Comparison of ENCODE assay signal across 1 cellular context in the genomic region with DNA sequence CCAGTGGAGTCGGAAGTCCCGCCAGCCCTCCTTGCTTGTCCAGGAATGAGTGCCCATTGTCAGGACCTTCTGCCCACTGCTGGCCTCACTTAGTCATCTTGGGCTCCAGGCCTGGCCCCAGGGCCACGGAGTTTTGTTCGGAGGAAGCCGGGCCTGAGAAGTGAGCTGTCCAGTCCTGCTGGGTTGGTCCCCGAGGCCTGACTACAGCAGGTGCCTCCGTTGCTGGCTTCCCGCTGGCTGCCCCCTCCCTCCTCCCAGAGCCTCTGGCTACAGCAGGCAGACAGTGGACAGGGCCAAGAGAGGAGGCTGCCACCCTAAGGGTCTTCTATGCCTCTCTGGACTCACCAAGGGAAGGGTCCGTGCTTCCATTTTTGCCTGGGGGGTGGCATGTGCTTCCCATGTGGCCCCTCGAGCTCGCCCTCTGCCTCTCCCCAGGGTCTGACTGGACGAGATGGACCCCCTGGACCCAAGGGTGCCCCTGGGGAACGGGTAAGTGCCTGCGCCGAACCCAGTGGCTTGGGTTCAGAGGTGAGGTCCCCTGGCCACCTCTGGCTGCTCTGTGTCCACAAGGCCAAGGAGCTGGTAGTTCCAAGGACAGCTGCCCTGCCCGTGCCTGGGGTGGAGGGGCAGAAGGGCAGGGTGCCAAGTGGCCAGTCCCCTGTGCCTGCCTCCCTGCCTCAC.
A peak's percentile ranks its signal among the peaks of the same experiment; 100 is the strongest.
TF ChIP-seq lines count a peak whose summit lies in the region.

No MANE protein-coding gene starts in this region.

TF ChIP-seq in HepG2, 621 proteins besides CTCF, POLR2A, EP300 and RAD21 (continues in another document):
- TF ChIP-seq ETV5 (CRISPR knock-in tag; IDR thresholded peaks at IDR 0.05; ENCODE audit: borderline replicate concordance) (0 out of 2 replicates have a peak, but pooled peaks have one; percentile 0), ZNF451 (CRISPR knock-in tag; IDR thresholded peaks at IDR 0.05) (0 out of 2 replicates have a peak, but pooled peaks have one; percentile 35), ZNF253 (CRISPR knock-in tag; IDR thresholded peaks at IDR 0.05; ENCODE audit: borderline replicate concordance) (0 out of 2 replicates have a peak, but pooled peaks have one; percentile 38), ZNF891 (CRISPR knock-in tag; IDR thresholded peaks at IDR 0.05) (peak; percentile 61; the same call in 1 of the 2 replicates), KDM1A (CRISPR knock-in tag; IDR thresholded peaks at IDR 0.05) (no peak), PHF20 (CRISPR knock-in tag; IDR thresholded peaks at IDR 0.05) (0 out of 2 replicates have a peak, but pooled peaks have one; percentile 11), TEAD2 (CRISPR knock-in tag; IDR thresholded peaks at IDR 0.05) (no peak), ELF1 (CRISPR knock-in tag; IDR thresholded peaks at IDR 0.05) (peak; percentile 31; the same call in 1 of the 2 replicates), ZNF839 (CRISPR knock-in tag; IDR thresholded peaks at IDR 0.05; ENCODE audit: borderline replicate concordance) (0 out of 2 replicates have a peak, but pooled peaks have one; percentile 31), SP4 (CRISPR knock-in tag; IDR thresholded peaks at IDR 0.05) (no peak), SAFB2 (CRISPR knock-in tag; IDR thresholded peaks at IDR 0.05; ENCODE audit: borderline replicate concordance, low read depth) (no peak), ZNF547 (CRISPR knock-in tag; IDR thresholded peaks at IDR 0.05) (0 out of 2 replicates have a peak, but pooled peaks have one; percentile 20)
- TF ChIP-seq, protein P1, sequence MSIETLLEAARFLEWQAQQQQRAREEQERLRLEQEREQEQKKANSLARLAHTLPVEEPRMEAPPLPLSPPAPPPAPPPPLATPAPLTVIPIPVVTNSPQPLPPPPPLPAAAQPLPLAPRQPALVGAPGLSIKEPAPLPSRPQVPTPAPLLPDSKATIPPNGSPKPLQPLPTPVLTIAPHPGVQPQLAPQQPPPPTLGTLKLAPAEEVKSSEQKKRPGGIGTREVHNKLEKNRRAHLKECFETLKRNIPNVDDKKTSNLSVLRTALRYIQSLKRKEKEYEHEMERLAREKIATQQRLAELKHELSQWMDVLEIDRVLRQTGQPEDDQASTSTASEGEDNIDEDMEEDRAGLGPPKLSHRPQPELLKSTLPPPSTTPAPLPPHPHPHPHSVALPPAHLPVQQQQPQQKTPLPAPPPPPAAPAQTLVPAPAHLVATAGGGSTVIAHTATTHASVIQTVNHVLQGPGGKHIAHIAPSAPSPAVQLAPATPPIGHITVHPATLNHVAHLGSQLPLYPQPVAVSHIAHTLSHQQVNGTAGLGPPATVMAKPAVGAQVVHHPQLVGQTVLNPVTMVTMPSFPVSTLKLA (IDR thresholded peaks at IDR 0.05), result peak; percentile 72
- TF ChIP-seq, protein P2, sequence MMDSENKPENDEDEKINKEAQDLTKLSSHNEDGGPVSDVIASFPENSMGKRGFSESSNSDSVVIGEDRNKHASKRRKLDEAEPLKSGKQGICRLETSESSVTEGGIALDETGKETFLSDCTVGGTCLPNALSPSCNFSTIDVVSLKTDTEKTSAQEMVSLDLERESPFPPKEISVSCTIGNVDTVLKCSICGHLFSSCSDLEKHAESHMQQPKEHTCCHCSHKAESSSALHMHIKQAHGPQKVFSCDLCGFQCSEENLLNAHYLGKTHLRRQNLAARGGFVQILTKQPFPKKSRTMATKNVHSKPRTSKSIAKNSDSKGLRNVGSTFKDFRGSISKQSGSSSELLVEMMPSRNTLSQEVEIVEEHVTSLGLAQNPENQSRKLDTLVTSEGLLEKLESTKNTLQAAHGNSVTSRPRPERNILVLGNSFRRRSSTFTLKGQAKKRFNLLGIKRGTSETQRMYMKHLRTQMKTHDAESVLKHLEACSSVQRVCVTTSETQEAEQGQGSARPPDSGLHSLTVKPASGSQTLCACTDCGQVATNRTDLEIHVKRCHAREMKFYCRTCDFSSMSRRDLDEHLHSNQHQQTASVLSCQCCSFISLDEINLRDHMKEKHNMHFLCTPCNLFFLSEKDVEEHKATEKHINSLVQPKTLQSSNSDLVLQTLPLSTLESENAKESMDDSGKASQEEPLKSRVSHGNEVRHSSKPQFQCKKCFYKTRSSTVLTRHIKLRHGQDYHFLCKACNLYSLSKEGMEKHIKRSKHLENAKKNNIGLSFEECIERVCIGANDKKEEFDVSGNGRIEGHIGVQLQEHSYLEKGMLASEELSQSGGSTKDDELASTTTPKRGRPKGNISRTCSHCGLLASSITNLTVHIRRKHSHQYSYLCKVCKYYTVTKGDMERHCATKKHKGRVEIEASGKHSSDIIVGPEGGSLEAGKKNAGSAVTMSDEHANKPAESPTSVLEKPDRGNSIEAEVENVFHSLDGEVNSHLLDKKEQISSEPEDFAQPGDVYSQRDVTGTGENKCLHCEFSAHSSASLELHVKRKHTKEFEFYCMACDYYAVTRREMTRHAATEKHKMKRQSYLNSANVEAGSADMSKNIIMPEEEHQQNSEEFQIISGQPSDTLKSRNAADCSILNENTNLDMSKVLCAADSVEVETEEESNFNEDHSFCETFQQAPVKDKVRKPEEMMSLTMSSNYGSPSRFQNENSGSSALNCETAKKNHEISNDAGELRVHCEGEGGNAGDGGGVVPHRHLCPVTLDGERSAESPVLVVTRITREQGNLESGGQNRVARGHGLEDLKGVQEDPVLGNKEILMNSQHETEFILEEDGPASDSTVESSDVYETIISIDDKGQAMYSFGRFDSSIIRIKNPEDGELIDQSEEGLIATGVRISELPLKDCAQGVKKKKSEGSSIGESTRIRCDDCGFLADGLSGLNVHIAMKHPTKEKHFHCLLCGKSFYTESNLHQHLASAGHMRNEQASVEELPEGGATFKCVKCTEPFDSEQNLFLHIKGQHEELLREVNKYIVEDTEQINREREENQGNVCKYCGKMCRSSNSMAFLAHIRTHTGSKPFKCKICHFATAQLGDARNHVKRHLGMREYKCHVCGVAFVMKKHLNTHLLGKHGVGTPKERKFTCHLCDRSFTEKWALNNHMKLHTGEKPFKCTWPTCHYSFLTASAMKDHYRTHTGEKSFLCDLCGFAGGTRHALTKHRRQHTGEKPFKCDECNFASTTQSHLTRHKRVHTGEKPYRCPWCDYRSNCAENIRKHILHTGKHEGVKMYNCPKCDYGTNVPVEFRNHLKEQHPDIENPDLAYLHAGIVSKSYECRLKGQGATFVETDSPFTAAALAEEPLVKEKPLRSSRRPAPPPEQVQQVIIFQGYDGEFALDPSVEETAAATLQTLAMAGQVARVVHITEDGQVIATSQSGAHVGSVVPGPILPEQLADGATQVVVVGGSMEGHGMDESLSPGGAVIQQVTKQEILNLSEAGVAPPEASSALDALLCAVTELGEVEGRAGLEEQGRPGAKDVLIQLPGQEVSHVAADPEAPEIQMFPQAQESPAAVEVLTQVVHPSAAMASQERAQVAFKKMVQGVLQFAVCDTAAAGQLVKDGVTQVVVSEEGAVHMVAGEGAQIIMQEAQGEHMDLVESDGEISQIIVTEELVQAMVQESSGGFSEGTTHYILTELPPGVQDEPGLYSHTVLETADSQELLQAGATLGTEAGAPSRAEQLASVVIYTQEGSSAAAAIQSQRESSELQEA (CRISPR knock-in tag; IDR thresholded peaks at IDR 0.05; ENCODE audit: not compliant biosample characterization), result peak; percentile 53
- TF ChIP-seq, protein P3, sequence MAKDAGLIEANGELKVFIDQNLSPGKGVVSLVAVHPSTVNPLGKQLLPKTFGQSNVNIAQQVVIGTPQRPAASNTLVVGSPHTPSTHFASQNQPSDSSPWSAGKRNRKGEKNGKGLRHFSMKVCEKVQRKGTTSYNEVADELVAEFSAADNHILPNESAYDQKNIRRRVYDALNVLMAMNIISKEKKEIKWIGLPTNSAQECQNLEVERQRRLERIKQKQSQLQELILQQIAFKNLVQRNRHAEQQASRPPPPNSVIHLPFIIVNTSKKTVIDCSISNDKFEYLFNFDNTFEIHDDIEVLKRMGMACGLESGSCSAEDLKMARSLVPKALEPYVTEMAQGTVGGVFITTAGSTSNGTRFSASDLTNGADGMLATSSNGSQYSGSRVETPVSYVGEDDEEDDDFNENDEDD (CRISPR knock-in tag; IDR thresholded peaks at IDR 0.05; ENCODE audit: borderline replicate concordance), result no peak
- TF ChIP-seq, protein P4, sequence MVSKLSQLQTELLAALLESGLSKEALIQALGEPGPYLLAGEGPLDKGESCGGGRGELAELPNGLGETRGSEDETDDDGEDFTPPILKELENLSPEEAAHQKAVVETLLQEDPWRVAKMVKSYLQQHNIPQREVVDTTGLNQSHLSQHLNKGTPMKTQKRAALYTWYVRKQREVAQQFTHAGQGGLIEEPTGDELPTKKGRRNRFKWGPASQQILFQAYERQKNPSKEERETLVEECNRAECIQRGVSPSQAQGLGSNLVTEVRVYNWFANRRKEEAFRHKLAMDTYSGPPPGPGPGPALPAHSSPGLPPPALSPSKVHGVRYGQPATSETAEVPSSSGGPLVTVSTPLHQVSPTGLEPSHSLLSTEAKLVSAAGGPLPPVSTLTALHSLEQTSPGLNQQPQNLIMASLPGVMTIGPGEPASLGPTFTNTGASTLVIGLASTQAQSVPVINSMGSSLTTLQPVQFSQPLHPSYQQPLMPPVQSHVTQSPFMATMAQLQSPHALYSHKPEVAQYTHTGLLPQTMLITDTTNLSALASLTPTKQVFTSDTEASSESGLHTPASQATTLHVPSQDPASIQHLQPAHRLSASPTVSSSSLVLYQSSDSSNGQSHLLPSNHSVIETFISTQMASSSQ (IDR thresholded peaks at IDR 0.05; ENCODE audit: low read depth), result no peak
- TF ChIP-seq, protein P4 (CRISPR knock-in tag; IDR thresholded peaks at IDR 0.05; ENCODE audit: borderline replicate concordance), result 0 out of 2 replicates have a peak, but pooled peaks have one; percentile 46
- TF ChIP-seq, protein P5, sequence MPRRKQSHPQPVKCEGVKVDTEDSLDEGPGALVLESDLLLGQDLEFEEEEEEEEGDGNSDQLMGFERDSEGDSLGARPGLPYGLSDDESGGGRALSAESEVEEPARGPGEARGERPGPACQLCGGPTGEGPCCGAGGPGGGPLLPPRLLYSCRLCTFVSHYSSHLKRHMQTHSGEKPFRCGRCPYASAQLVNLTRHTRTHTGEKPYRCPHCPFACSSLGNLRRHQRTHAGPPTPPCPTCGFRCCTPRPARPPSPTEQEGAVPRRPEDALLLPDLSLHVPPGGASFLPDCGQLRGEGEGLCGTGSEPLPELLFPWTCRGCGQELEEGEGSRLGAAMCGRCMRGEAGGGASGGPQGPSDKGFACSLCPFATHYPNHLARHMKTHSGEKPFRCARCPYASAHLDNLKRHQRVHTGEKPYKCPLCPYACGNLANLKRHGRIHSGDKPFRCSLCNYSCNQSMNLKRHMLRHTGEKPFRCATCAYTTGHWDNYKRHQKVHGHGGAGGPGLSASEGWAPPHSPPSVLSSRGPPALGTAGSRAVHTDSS (CRISPR knock-in tag; conservative IDR thresholded peaks at IDR 0.05), result no peak
- TF ChIP-seq, protein P6, sequence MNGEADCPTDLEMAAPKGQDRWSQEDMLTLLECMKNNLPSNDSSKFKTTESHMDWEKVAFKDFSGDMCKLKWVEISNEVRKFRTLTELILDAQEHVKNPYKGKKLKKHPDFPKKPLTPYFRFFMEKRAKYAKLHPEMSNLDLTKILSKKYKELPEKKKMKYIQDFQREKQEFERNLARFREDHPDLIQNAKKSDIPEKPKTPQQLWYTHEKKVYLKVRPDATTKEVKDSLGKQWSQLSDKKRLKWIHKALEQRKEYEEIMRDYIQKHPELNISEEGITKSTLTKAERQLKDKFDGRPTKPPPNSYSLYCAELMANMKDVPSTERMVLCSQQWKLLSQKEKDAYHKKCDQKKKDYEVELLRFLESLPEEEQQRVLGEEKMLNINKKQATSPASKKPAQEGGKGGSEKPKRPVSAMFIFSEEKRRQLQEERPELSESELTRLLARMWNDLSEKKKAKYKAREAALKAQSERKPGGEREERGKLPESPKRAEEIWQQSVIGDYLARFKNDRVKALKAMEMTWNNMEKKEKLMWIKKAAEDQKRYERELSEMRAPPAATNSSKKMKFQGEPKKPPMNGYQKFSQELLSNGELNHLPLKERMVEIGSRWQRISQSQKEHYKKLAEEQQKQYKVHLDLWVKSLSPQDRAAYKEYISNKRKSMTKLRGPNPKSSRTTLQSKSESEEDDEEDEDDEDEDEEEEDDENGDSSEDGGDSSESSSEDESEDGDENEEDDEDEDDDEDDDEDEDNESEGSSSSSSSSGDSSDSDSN (CRISPR knock-in tag; IDR thresholded peaks at IDR 0.05), result 0 out of 2 replicates have a peak, but pooled peaks have one; percentile 1
- TF ChIP-seq, protein P7, sequence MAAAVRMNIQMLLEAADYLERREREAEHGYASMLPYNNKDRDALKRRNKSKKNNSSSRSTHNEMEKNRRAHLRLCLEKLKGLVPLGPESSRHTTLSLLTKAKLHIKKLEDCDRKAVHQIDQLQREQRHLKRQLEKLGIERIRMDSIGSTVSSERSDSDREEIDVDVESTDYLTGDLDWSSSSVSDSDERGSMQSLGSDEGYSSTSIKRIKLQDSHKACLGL (CRISPR knock-in tag; IDR thresholded peaks at IDR 0.05), result no peak
- TF ChIP-seq, protein P8, sequence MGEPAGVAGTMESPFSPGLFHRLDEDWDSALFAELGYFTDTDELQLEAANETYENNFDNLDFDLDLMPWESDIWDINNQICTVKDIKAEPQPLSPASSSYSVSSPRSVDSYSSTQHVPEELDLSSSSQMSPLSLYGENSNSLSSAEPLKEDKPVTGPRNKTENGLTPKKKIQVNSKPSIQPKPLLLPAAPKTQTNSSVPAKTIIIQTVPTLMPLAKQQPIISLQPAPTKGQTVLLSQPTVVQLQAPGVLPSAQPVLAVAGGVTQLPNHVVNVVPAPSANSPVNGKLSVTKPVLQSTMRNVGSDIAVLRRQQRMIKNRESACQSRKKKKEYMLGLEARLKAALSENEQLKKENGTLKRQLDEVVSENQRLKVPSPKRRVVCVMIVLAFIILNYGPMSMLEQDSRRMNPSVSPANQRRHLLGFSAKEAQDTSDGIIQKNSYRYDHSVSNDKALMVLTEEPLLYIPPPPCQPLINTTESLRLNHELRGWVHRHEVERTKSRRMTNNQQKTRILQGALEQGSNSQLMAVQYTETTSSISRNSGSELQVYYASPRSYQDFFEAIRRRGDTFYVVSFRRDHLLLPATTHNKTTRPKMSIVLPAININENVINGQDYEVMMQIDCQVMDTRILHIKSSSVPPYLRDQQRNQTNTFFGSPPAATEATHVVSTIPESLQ (CRISPR knock-in tag; conservative IDR thresholded peaks at IDR 0.05), result no peak
- TF ChIP-seq, protein P9, sequence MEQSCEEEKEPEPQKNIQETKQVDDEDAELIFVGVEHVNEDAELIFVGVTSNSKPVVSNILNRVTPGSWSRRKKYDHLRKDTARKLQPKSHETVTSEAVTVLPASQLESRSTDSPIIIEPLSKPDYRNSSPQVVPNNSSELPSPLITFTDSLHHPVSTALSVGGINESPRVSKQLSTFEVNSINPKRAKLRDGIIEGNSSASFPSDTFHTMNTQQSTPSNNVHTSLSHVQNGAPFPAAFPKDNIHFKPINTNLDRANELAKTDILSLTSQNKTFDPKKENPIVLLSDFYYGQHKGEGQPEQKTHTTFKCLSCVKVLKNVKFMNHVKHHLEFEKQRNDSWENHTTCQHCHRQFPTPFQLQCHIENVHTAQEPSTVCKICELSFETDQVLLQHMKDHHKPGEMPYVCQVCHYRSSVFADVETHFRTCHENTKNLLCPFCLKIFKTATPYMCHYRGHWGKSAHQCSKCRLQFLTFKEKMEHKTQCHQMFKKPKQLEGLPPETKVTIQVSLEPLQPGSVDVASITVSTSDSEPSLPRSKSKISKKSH (CRISPR knock-in tag; IDR thresholded peaks at IDR 0.05; ENCODE audit: borderline replicate concordance), result peak; percentile 19; the same call in 1 of the 2 replicates
